ENCODE assay signal across 12 cellular contexts in the genomic region with DNA sequence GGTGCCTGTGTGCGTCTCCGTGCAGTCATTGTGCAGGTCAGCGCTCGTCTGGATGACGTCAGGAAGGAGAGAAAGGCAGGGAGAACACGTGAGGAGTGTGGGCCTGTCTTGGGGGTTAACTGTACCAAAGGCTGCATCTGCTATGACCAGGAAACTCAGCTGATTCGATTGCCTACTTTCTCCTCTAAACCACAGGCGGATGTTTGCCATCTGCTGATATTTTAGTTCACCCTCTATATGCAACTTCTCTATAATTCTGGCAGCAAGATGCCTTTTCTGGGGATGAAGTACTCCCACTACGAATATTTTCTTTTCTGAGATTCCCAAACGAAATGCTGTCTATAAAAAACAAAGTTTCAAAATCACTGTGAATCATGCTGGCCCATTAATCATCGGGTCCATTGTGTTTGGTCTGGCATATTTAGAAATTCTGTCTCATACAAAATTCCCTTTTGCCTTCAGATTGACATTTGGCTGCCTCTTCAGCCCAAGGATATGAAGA. TPM values are rescaled to one million over a fixed set of nuclear protein-coding genes. Genes with fewer than 3 reads are reported as not detected.
DNase-seq lines count a peak whose midpoint lies in the region; ATAC-seq and TF ChIP-seq lines count a peak whose summit lies in the region.
"Had no signal": no experiment of that assay in that cellular context is flagged by ENCODE, and none has a peak within 500 bp of the region (broad histone marks: within the 10 kb centered on the region; RNA-seq: fewer than 3 reads in every experiment).

No MANE protein-coding gene starts in this region.

- no peak overlapping the region for H2BK12ac ChIP-seq in mesenchymal stem cell (ENCODE audit: low read length in 2 of 2)

- no peaks in the 10 kb centered on the region for H3K9me3 ChIP-seq in mesenchymal stem cell (ENCODE audit: control insufficient read depth, low read length)
- H3K9me3 ChIP-seq: BLaER1 had no signal

- H3K4me2 ChIP-seq in mesenchymal stem cell (ENCODE audit: low read length, poor library complexity, severe bottlenecking) = no peak overlapping the region
- H3K4me2 ChIP-seq: BLaER1 had no signal

- no peak overlapping the region for H3K18ac ChIP-seq in mesenchymal stem cell (ENCODE audit: low read depth in 1 of 2, low read length in 2 of 2)

- H2AFZ ChIP-seq in mesenchymal stem cell (ENCODE audit: low read depth, low read length) = no peak overlapping the region

- H2BK120ac ChIP-seq in mesenchymal stem cell (ENCODE audit: low read depth, low read length) = no peak overlapping the region

- no peak overlapping the region for H2BK5ac ChIP-seq in mesenchymal stem cell (ENCODE audit: low read depth, low read length, poor library complexity, severe bottlenecking)

- DNase-seq in AG10803 (ENCODE audit: low read depth) (peak; percentile 81), OCI-M1 (lab: John Stamatoyannopoulos, UW) (peak; percentile 37), coronary artery (ENCODE audit: low spot score) (no peak), mesenchymal stem cell (no peak), nucleus accumbens (lab: John Stamatoyannopoulos, UW) (no peak)
- DNase-seq in activated CD4-positive, CD25-positive, alpha-beta regulatory T cell treated with anti-CD3 and anti-CD28 coated beads, Interleukin-2, amount 50 U/mL, for 72 hours = no peak
- DNase-seq: activated effector memory CD4-positive, alpha-beta T cell treated with anti-CD3 and anti-CD28 coated beads, Interleukin-2, amount 50 U/mL, for 16 hours; NCI-H69 had no signal

- no peaks in the 10 kb centered on the region for H3K4me1 ChIP-seq in mesenchymal stem cell (ENCODE audit: control insufficient read depth, insufficient read depth, low read depth, low read length)

- WGBS in mesenchymal stem cell = 76% methylated on average over 11 of the region's 11 CpGs

- H3K4me3 ChIP-seq in AG10803 (ENCODE audit: low read length) (no peak overlapping the region), coronary artery (no peak overlapping the region), mesenchymal stem cell (ENCODE audit: insufficient read depth in 1 of 2, low read depth in 1 of 2, low read length in 2 of 2) (peak overlapping the region in 1 of 2 experiments; percentile 43)
- H3K4me3 ChIP-seq: BLaER1 had no signal

- H3K9ac ChIP-seq in mesenchymal stem cell (ENCODE audit: low read length) = peak overlapping the region; percentile 79
- H3K9ac ChIP-seq: BLaER1 had no signal

- peak overlapping the region in 1 of 2 experiments; percentile 92 for H3K14ac ChIP-seq in mesenchymal stem cell (ENCODE audit: low read length in 2 of 2)

- no peak overlapping the region for H2AK5ac ChIP-seq in mesenchymal stem cell (ENCODE audit: low read length, severe bottlenecking)

- H4K8ac ChIP-seq in mesenchymal stem cell (ENCODE audit: low read length) = no peak overlapping the region

- H3K79me1 ChIP-seq in mesenchymal stem cell (replicated peaks; ENCODE audit: low read length, poor library complexity, severe bottlenecking) = no peaks in the 10 kb centered on the region

- peak overlapping the region; percentile 23 to 50 for H3K27ac ChIP-seq in coronary artery
- no peak overlapping the region for H3K27ac ChIP-seq in mesenchymal stem cell (ENCODE audit: low read length, poor library complexity, severe bottlenecking)
- H3K27ac ChIP-seq: BLaER1 had no signal

- no peaks in the 10 kb centered on the region for H3K36me3 ChIP-seq in mesenchymal stem cell (ENCODE audit: control insufficient read depth in 1 of 2, insufficient read depth in 2 of 2, low read depth in 1 of 2, low read length in 2 of 2)
- H3K36me3 ChIP-seq: BLaER1 had no signal

- H2BK15ac ChIP-seq in mesenchymal stem cell (ENCODE audit: low read depth, poor library complexity, severe bottlenecking) = no peak overlapping the region

- no peak for ATAC-seq in HG03442 (IDR thresholded peaks at IDR 0.05; ENCODE audit: unreplicated experiment)
- ATAC-seq in GM19324 (IDR thresholded peaks at IDR 0.05; ENCODE audit: low FRiP score, unreplicated experiment) = no peak
- ATAC-seq: SK-N-SH treated with all-trans-retinoic acid at 6 μM for 48 hours had no signal

- peak overlapping the region in 1 of 2 experiments; percentile 64 for H3K23ac ChIP-seq in mesenchymal stem cell (ENCODE audit: low read length in 2 of 2)

- H3K27me3 ChIP-seq in mesenchymal stem cell (ENCODE audit: control insufficient read depth in 1 of 2, insufficient read depth in 1 of 2, low read length in 2 of 2) = peaks cover 0 to 3% of the 10 kb centered on the region in 2 experiments
- H3K27me3 ChIP-seq: BLaER1 had no signal

- TF ChIP-seq CTCF in AG10803 (conservative IDR thresholded peaks at IDR 0.05; ENCODE audit: low read length) (no peak), coronary artery (IDR thresholded peaks at IDR 0.05) (no peak)

- H4K91ac ChIP-seq in mesenchymal stem cell (ENCODE audit: low read length) = no peak overlapping the region

- H3K4ac ChIP-seq in mesenchymal stem cell (ENCODE audit: low read depth in 1 of 2, low read length in 2 of 2) = no peak overlapping the region

RNA-seq across cellular contexts. Expression of a gene that starts 24.7 kb away (rescaled TPM):
- not detected for polyA plus RNA-seq in mesenchymal stem cell (2013, experiment 1 of 2)
- not detected for polyA plus RNA-seq in mesenchymal stem cell (2013, experiment 2 of 2)

Comparison
In these comparisons a context has a peak if more than half of its experiments do, and no peak if none do; other contexts are left out.
1. DNase-seq: peak in AG10803 (single experiment) and OCI-M1 (single experiment); none in coronary artery (single experiment), mesenchymal stem cell (single experiment), nucleus accumbens (0 of 56) and activated CD4-positive, CD25-positive, alpha-beta regulatory T cell treated with anti-CD3 and anti-CD28 coated beads, Interleukin-2, amount 50 U/mL, for 72 hours (single experiment).